Comparison of ENCODE assay signal across 1 cellular context in genomic region chr1:16172232-16172830, GRCh38.
TF ChIP-seq lines count a peak whose summit lies in the region.

No MANE protein-coding gene starts in this region.

TF ChIP-seq in HepG2, 621 proteins besides CTCF, POLR2A, EP300 and RAD21:
- TF ChIP-seq ZNF17 (CRISPR knock-in tag; IDR thresholded peaks at IDR 0.05) (no peak), ZNF326 (CRISPR knock-in tag; IDR thresholded peaks at IDR 0.05; ENCODE audit: borderline replicate concordance) (no peak), ZMYM3 (CRISPR knock-in tag; IDR thresholded peaks at IDR 0.05) (0 out of 2 replicates have a peak, but pooled peaks have one; percentile 10)
- TF ChIP-seq, protein P1, sequence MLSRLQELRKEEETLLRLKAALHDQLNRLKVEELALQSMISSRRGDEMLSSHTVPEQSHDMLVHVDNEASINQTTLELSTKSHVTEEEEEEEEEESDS (CRISPR knock-in tag; IDR thresholded peaks at IDR 0.05; ENCODE audit: borderline replicate concordance) = no peak
TF ChIP-seq in HepG2: peak in this region for 1.
